ENCODE assay signal across 1 cellular context in the genomic region with DNA sequence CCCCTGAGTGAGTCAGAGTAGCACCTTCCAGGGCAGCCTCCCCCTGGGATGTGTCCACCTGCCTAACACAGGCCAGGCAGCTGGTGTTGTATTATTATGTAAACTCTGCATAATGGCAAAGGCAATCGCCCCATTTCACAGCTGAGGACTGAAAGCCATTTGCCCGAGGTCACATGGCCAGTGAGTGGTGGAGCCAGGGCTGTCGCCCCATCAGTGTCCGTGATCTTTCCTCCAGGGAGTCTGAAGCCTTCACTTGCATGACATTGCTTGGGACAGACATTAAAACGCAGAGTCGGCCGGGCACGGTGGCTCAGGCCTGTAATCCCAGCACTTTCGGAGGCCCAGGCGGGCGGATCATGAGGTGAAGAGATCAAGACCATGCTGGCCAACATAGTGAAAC.
TF ChIP-seq lines count a peak whose summit lies in the region.

No MANE protein-coding gene starts in this region.

TF ChIP-seq in GM23338, 12 proteins besides CTCF, POLR2A, EP300 and RAD21:
- TF ChIP-seq, protein P1, sequence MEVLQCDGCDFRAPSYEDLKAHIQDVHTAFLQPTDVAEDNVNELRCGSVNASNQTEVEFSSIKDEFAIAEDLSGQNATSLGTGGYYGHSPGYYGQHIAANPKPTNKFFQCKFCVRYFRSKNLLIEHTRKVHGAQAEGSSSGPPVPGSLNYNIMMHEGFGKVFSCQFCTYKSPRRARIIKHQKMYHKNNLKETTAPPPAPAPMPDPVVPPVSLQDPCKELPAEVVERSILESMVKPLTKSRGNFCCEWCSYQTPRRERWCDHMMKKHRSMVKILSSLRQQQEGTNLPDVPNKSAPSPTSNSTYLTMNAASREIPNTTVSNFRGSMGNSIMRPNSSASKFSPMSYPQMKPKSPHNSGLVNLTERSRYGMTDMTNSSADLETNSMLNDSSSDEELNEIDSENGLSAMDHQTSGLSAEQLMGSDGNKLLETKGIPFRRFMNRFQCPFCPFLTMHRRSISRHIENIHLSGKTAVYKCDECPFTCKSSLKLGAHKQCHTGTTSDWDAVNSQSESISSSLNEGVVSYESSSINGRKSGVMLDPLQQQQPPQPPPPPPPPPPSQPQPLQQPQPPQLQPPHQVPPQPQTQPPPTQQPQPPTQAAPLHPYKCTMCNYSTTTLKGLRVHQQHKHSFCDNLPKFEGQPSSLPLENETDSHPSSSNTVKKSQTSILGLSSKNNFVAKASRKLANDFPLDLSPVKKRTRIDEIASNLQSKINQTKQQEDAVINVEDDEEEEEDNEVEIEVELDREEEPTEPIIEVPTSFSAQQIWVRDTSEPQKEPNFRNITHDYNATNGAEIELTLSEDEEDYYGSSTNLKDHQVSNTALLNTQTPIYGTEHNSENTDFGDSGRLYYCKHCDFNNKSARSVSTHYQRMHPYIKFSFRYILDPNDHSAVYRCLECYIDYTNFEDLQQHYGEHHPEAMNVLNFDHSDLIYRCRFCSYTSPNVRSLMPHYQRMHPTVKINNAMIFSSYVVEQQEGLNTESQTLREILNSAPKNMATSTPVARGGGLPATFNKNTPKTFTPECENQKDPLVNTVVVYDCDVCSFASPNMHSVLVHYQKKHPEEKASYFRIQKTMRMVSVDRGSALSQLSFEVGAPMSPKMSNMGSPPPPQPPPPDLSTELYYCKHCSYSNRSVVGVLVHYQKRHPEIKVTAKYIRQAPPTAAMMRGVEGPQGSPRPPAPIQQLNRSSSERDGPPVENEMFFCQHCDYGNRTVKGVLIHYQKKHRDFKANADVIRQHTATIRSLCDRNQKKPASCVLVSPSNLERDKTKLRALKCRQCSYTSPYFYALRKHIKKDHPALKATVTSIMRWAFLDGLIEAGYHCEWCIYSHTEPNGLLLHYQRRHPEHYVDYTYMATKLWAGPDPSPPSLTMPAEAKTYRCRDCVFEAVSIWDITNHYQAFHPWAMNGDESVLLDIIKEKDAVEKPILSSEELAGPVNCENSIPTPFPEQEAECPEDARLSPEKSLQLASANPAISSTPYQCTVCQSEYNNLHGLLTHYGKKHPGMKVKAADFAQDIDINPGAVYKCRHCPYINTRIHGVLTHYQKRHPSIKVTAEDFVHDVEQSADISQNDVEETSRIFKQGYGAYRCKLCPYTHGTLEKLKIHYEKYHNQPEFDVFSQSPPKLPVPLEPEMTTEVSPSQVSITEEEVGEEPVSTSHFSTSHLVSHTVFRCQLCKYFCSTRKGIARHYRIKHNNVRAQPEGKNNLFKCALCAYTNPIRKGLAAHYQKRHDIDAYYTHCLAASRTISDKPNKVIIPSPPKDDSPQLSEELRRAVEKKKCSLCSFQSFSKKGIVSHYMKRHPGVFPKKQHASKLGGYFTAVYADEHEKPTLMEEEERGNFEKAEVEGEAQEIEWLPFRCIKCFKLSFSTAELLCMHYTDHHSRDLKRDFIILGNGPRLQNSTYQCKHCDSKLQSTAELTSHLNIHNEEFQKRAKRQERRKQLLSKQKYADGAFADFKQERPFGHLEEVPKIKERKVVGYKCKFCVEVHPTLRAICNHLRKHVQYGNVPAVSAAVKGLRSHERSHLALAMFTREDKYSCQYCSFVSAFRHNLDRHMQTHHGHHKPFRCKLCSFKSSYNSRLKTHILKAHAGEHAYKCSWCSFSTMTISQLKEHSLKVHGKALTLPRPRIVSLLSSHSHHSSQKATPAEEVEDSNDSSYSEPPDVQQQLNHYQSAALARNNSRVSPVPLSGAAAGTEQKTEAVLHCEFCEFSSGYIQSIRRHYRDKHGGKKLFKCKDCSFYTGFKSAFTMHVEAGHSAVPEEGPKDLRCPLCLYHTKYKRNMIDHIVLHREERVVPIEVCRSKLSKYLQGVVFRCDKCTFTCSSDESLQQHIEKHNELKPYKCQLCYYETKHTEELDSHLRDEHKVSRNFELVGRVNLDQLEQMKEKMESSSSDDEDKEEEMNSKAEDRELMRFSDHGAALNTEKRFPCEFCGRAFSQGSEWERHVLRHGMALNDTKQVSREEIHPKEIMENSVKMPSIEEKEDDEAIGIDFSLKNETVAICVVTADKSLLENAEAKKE (CRISPR knock-in tag; IDR thresholded peaks at IDR 0.05): no peak
- no peak for TF ChIP-seq ZNF331 (CRISPR knock-in tag; IDR thresholded peaks at IDR 0.05; ENCODE audit: low read depth)
- TF ChIP-seq EZH2phosphoT487 (IDR thresholded peaks at IDR 0.05; ENCODE audit: unreplicated experiment): no peak
- TF ChIP-seq, protein P2, sequence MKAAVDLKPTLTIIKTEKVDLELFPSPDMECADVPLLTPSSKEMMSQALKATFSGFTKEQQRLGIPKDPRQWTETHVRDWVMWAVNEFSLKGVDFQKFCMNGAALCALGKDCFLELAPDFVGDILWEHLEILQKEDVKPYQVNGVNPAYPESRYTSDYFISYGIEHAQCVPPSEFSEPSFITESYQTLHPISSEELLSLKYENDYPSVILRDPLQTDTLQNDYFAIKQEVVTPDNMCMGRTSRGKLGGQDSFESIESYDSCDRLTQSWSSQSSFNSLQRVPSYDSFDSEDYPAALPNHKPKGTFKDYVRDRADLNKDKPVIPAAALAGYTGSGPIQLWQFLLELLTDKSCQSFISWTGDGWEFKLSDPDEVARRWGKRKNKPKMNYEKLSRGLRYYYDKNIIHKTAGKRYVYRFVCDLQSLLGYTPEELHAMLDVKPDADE (IDR thresholded peaks at IDR 0.05): no peak
- no peak for TF ChIP-seq POLR2AphosphoS5 (IDR thresholded peaks at IDR 0.05; ENCODE audit: low read depth)
- TF ChIP-seq ZNF114 (CRISPR knock-in tag; IDR thresholded peaks at IDR 0.05): no peak
- TF ChIP-seq NANOG (IDR thresholded peaks at IDR 0.05; ENCODE audit: borderline replicate concordance): no peak
- TF ChIP-seq JUNB (IDR thresholded peaks at IDR 0.05; ENCODE audit: unreplicated experiment): no peak
- TF ChIP-seq STAT1 (IDR thresholded peaks at IDR 0.05; ENCODE audit: unreplicated experiment): no peak
- no peak for TF ChIP-seq EZH2 (IDR thresholded peaks at IDR 0.05; ENCODE audit: low read depth, unreplicated experiment)
- TF ChIP-seq CREB1 (CRISPR knock-in tag; IDR thresholded peaks at IDR 0.05; ENCODE audit: low read depth): no peak
- no peak for TF ChIP-seq REST (IDR thresholded peaks at IDR 0.05; ENCODE audit: unreplicated experiment)
